Comparison of ENCODE assay signal across 1 cellular context in the genomic region with DNA sequence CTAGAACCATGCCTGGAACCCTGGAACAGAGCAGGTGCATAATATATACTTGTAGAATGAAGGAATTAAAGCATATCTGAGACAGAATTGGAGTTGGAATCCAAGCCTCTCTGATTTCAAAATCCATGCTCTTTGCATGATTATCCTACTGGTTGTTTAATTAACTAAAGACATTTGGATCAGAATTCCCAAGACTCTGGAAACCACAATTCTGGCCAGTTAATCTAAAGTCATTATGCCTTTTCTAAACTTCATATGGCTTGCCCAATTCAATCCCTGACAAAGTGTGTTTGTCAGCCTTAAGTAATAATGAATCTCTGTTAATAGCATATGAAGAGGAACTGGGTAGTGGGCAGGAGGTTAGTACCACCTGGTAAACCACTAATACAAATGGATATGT.
TF ChIP-seq lines count a peak whose summit lies in the region.

No MANE protein-coding gene starts in this region.

TF ChIP-seq in GM12891, 5 proteins besides CTCF, POLR2A, EP300 and RAD21:
- TF ChIP-seq PAX5 (IDR thresholded peaks at IDR 0.05; ENCODE audit: insufficient read depth, low read length, severe bottlenecking) (no peak), POLR2AphosphoS5 (IDR thresholded peaks at IDR 0.05; ENCODE audit: low read depth, low read length) (no peak), SPI1 (IDR thresholded peaks at IDR 0.05; ENCODE audit: low read depth, low read length) (no peak), TAF1 (IDR thresholded peaks at IDR 0.05; ENCODE audit: low read depth, low read length) (no peak), POU2F2 (IDR thresholded peaks at IDR 0.05; ENCODE audit: low read depth, low read length) (no peak)
